Comparison of ENCODE assay signal across 16 cellular contexts in genomic region chr20:38195041-38195504, GRCh38. TPM values are rescaled to one million over a fixed set of nuclear protein-coding genes. Genes with fewer than 3 reads are reported as not detected.
DNase-seq lines count a peak whose midpoint lies in the region; TF ChIP-seq lines count a peak whose summit lies in the region.
"Had no signal": no experiment of that assay in that cellular context is flagged by ENCODE, and none has a peak within 500 bp of the region (broad histone marks: within the 10 kb centered on the region; RNA-seq: fewer than 3 reads in every experiment).

No MANE protein-coding gene starts in this region.

- DNase-seq in activated naive CD4-positive, alpha-beta T cell treated with anti-CD3 and anti-CD28 coated beads, Interleukin-2, amount 10 ng/mL, durations not matched to agents 7 days and 5 days = no peak
- no peak for DNase-seq in activated naive CD4-positive, alpha-beta T cell (lab: John Stamatoyannopoulos, UW)
- DNase-seq in iPS-NIHi11 (ENCODE audit: low spot score) (peak; percentile 13), nephron progenitor cell (no peak), NCI-H446 treated with DMSO at 0.1 percent for 48 hours (lab: John Stamatoyannopoulos, UW) (no peak), GM19240 (ENCODE audit: insufficient read length, low spot score) (no peak), thyroid gland (no peak)
- DNase-seq: DMS 273 treated with DMSO at 0.1 percent for 48 hours, KBM-7, MV-4-11, NCI-H1417 treated with DMSO at 0.1 percent for 48 hours, NCI-H1930, NCI-H2171 treated with DMSO at 0.1 percent for 48 hours, NCI-H524 had no signal

- peaks cover 2% of the 10 kb centered on the region for H3K9me3 Mint-ChIP-seq in activated naive CD4-positive, alpha-beta T cell treated with anti-CD3 and anti-CD28 coated beads, Interleukin-2, amount 10 ng/mL, durations not matched to agents 7 days and 5 days
- peaks cover 5% of the 10 kb centered on the region for H3K9me3 Mint-ChIP-seq in nephron progenitor cell

- intact Hi-C loops in thyroid gland (cut with DNase I) = no loop called here

- TF ChIP-seq CTCF in nephron progenitor cell (IDR thresholded peaks at IDR 0.05) (no peak), thyroid gland (IDR thresholded peaks at IDR 0.05) (no peak)

- CTCF ChIA-PET in activated naive CD4-positive, alpha-beta T cell treated with anti-CD3 and anti-CD28 coated beads, Interleukin-2, amount 10 ng/mL, durations not matched to agents 7 days and 5 days (lab: Charles Lee) = no interaction called here

- H3K27ac ChIP-seq in thyroid gland = no peak overlapping the region

- no peak for TF ChIP-seq POLR2A in thyroid gland (IDR thresholded peaks at IDR 0.05)

- H3K36me3 ChIP-seq in thyroid gland = no peaks in the 10 kb centered on the region
- H3K36me3 ChIP-seq: BLaER1 treated with 17β-estradiol and CSF1 and Interleukin-3, amounts not matched to agents 10 nM and 100 nM had no signal

- H3K9me3 ChIP-seq in thyroid gland = no peaks in the 10 kb centered on the region
- H3K9me3 ChIP-seq: A549; BLaER1 treated with 17β-estradiol and CSF1 and Interleukin-3, amounts not matched to agents 10 nM and 100 nM had no signal

- no peaks in the 10 kb centered on the region for H3K36me3 Mint-ChIP-seq in activated naive CD4-positive, alpha-beta T cell treated with anti-CD3 and anti-CD28 coated beads, Interleukin-2, amount 10 ng/mL, durations not matched to agents 7 days and 5 days
- no peaks in the 10 kb centered on the region for H3K36me3 Mint-ChIP-seq in nephron progenitor cell (ENCODE audit: low read depth)

- H3K27ac Mint-ChIP-seq in activated naive CD4-positive, alpha-beta T cell treated with anti-CD3 and anti-CD28 coated beads, Interleukin-2, amount 10 ng/mL, durations not matched to agents 7 days and 5 days = peak overlapping the region; percentile 40
- peak overlapping the region; percentile 88 for H3K27ac Mint-ChIP-seq in nephron progenitor cell

- H3K4me3 Mint-ChIP-seq in activated naive CD4-positive, alpha-beta T cell treated with anti-CD3 and anti-CD28 coated beads, Interleukin-2, amount 10 ng/mL, durations not matched to agents 7 days and 5 days = no peak overlapping the region
- no peak overlapping the region for H3K4me3 Mint-ChIP-seq in nephron progenitor cell

- H3K27me3 ChIP-seq in thyroid gland = no peaks in the 10 kb centered on the region
- H3K27me3 ChIP-seq: BLaER1 treated with 17β-estradiol and CSF1 and Interleukin-3, amounts not matched to agents 10 nM and 100 nM had no signal

- peaks cover 4% of the 10 kb centered on the region for H3K27me3 Mint-ChIP-seq in activated naive CD4-positive, alpha-beta T cell treated with anti-CD3 and anti-CD28 coated beads, Interleukin-2, amount 10 ng/mL, durations not matched to agents 7 days and 5 days
- peaks cover 11% of the 10 kb centered on the region for H3K27me3 Mint-ChIP-seq in nephron progenitor cell (ENCODE audit: low read depth, poor library complexity)

- H3K4me1 Mint-ChIP-seq in activated naive CD4-positive, alpha-beta T cell treated with anti-CD3 and anti-CD28 coated beads, Interleukin-2, amount 10 ng/mL, durations not matched to agents 7 days and 5 days = no peaks in the 10 kb centered on the region
- peaks cover 38% of the 10 kb centered on the region for H3K4me1 Mint-ChIP-seq in nephron progenitor cell

- peaks cover 0 to 4% of the 10 kb centered on the region in 2 donors for H3K4me1 ChIP-seq in thyroid gland

- 75 to 77% methylated on average over 4 of the region's 4 CpGs for WGBS in thyroid gland, 2 donors

- H3K4me3 ChIP-seq in thyroid gland (replicated peaks in 1 of 3) = no peak overlapping the region
- H3K4me3 ChIP-seq: A549; BLaER1 treated with 17β-estradiol and CSF1 and Interleukin-3, amounts not matched to agents 10 nM and 100 nM had no signal

RNA-seq across cellular contexts. Expression of gene TGM2, which starts 30.0 kb away (rescaled TPM):
- total RNA-seq in thyroid gland = 100 to 1,000 TPM in 1 of 4 donors, 10 to 100 TPM in 3; 16.9 to 133 (median 18.4) TPM
